ENCODE assay signal across 1 cellular context in the genomic region with DNA sequence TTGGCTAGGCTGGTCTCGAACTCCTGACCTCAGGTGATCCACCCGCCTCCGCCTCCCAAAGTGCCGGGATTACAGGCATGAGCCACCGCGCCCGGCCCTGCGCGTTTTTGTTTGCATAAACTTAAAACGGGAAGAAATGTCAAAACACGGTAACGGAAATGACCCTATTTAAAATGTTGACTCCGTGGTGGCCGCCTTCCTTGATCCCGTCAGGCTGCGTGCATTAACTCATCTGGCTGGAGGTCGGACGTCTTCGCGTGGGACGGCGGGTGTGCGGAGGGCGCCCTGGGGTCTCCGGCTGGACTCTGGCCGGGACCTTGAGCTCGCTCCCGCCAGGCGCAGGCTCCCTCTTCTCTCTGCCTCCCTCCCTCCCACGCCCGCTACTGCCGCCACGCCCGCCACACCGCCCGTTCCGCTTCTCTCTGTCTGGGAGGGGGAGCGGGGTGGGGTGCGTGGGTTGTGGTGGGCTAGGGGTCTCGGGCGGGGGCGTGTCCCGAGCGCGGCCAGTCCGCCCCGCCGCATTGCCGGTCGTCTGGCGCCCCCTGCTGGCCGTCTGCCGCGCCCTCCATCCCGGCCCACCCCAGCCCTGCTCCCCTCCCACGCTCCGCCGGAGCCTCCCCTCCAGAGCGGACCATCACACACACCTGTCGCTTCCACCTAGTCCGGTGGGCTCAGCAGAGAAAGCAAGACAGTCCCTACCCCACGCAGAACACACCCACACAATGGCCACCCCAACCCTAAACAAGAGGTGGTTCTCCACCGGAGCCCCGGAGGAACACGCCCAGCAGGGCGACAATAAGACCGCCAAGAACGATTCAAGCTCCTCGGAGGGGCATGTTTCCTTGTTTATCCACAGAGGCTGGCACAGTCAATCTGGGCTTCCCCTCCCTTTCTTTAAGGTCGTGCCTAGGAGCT.
TF ChIP-seq lines count a peak whose summit lies in the region.

No MANE protein-coding gene starts in this region.

TF ChIP-seq in HepG2, 621 proteins besides CTCF, POLR2A, EP300 and RAD21 (continued from another document and continues in another):
- TF ChIP-seq, protein P1, sequence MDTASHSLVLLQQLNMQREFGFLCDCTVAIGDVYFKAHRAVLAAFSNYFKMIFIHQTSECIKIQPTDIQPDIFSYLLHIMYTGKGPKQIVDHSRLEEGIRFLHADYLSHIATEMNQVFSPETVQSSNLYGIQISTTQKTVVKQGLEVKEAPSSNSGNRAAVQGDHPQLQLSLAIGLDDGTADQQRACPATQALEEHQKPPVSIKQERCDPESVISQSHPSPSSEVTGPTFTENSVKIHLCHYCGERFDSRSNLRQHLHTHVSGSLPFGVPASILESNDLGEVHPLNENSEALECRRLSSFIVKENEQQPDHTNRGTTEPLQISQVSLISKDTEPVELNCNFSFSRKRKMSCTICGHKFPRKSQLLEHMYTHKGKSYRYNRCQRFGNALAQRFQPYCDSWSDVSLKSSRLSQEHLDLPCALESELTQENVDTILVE (CRISPR knock-in tag; IDR thresholded peaks at IDR 0.05), result no peak
- TF ChIP-seq, protein P2, sequence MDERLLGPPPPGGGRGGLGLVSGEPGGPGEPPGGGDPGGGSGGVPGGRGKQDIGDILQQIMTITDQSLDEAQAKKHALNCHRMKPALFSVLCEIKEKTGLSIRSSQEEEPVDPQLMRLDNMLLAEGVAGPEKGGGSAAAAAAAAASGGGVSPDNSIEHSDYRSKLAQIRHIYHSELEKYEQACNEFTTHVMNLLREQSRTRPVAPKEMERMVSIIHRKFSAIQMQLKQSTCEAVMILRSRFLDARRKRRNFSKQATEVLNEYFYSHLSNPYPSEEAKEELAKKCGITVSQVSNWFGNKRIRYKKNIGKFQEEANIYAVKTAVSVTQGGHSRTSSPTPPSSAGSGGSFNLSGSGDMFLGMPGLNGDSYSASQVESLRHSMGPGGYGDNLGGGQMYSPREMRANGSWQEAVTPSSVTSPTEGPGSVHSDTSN (CRISPR knock-in tag; IDR thresholded peaks at IDR 0.05), result no peak
- TF ChIP-seq, protein P3, sequence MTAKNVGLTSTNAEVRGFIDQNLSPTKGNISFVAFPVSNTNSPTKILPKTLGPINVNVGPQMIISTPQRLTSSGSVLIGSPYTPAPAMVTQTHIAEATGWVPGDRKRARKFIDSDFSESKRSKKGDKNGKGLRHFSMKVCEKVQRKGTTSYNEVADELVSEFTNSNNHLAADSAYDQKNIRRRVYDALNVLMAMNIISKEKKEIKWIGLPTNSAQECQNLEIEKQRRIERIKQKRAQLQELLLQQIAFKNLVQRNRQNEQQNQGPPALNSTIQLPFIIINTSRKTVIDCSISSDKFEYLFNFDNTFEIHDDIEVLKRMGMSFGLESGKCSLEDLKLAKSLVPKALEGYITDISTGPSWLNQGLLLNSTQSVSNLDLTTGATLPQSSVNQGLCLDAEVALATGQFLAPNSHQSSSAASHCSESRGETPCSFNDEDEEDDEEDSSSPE (CRISPR knock-in tag; IDR thresholded peaks at IDR 0.05), result peak; percentile 49; the same call in 1 of the 2 replicates
- no peak; the same call in 1 of the 2 replicates for TF ChIP-seq PITX1 (CRISPR knock-in tag; IDR thresholded peaks at IDR 0.05)
- no peak for TF ChIP-seq ZNF644 (CRISPR knock-in tag; IDR thresholded peaks at IDR 0.05; ENCODE audit: low read depth)
- TF ChIP-seq, protein P4, sequence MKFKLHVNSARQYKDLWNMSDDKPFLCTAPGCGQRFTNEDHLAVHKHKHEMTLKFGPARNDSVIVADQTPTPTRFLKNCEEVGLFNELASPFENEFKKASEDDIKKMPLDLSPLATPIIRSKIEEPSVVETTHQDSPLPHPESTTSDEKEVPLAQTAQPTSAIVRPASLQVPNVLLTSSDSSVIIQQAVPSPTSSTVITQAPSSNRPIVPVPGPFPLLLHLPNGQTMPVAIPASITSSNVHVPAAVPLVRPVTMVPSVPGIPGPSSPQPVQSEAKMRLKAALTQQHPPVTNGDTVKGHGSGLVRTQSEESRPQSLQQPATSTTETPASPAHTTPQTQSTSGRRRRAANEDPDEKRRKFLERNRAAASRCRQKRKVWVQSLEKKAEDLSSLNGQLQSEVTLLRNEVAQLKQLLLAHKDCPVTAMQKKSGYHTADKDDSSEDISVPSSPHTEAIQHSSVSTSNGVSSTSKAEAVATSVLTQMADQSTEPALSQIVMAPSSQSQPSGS (CRISPR knock-in tag; IDR thresholded peaks at IDR 0.05), result no peak; the same call in 1 of the 2 replicates
- TF ChIP-seq SOX5 (CRISPR knock-in tag; IDR thresholded peaks at IDR 0.05; ENCODE audit: borderline replicate concordance), result no peak
- no peak for TF ChIP-seq SUZ12 (IDR thresholded peaks at IDR 0.05; ENCODE audit: low read depth, low read length)
- no peak for TF ChIP-seq ZNF615 (CRISPR knock-in tag; IDR thresholded peaks at IDR 0.05; ENCODE audit: borderline replicate concordance)
- TF ChIP-seq KMT2A (CRISPR knock-in tag; IDR thresholded peaks at IDR 0.05), result no peak
- no peak for TF ChIP-seq TCF7 (IDR thresholded peaks at IDR 0.05; ENCODE audit: low read depth)
- TF ChIP-seq, protein P5, sequence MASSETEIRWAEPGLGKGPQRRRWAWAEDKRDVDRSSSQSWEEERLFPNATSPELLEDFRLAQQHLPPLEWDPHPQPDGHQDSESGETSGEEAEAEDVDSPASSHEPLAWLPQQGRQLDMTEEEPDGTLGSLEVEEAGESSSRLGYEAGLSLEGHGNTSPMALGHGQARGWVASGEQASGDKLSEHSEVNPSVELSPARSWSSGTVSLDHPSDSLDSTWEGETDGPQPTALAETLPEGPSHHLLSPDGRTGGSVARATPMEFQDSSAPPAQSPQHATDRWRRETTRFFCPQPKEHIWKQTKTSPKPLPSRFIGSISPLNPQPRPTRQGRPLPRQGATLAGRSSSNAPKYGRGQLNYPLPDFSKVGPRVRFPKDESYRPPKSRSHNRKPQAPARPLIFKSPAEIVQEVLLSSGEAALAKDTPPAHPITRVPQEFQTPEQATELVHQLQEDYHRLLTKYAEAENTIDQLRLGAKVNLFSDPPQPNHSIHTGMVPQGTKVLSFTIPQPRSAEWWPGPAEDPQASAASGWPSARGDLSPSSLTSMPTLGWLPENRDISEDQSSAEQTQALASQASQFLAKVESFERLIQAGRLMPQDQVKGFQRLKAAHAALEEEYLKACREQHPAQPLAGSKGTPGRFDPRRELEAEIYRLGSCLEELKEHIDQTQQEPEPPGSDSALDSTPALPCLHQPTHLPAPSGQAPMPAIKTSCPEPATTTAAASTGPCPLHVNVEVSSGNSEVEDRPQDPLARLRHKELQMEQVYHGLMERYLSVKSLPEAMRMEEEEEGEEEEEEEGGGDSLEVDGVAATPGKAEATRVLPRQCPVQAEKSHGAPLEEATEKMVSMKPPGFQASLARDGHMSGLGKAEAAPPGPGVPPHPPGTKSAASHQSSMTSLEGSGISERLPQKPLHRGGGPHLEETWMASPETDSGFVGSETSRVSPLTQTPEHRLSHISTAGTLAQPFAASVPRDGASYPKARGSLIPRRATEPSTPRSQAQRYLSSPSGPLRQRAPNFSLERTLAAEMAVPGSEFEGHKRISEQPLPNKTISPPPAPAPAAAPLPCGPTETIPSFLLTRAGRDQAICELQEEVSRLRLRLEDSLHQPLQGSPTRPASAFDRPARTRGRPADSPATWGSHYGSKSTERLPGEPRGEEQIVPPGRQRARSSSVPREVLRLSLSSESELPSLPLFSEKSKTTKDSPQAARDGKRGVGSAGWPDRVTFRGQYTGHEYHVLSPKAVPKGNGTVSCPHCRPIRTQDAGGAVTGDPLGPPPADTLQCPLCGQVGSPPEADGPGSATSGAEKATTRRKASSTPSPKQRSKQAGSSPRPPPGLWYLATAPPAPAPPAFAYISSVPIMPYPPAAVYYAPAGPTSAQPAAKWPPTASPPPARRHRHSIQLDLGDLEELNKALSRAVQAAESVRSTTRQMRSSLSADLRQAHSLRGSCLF (CRISPR knock-in tag; IDR thresholded peaks at IDR 0.05; ENCODE audit: borderline replicate concordance), result no peak
- 0 out of 2 replicates have a peak, but pooled peaks have one; percentile 26 for TF ChIP-seq KAT7 (CRISPR knock-in tag; IDR thresholded peaks at IDR 0.05; ENCODE audit: borderline replicate concordance)
- TF ChIP-seq, protein P6, sequence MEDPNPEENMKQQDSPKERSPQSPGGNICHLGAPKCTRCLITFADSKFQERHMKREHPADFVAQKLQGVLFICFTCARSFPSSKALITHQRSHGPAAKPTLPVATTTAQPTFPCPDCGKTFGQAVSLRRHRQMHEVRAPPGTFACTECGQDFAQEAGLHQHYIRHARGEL (CRISPR knock-in tag; IDR thresholded peaks at IDR 0.05), result no peak
- TF ChIP-seq, protein P7, sequence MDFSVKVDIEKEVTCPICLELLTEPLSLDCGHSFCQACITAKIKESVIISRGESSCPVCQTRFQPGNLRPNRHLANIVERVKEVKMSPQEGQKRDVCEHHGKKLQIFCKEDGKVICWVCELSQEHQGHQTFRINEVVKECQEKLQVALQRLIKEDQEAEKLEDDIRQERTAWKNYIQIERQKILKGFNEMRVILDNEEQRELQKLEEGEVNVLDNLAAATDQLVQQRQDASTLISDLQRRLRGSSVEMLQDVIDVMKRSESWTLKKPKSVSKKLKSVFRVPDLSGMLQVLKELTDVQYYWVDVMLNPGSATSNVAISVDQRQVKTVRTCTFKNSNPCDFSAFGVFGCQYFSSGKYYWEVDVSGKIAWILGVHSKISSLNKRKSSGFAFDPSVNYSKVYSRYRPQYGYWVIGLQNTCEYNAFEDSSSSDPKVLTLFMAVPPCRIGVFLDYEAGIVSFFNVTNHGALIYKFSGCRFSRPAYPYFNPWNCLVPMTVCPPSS (IDR thresholded peaks at IDR 0.05), result no peak
- no peak for TF ChIP-seq ZNF619 (CRISPR knock-in tag; IDR thresholded peaks at IDR 0.05)
- 0 out of 2 replicates have a peak, but pooled peaks have one; percentile 16 for TF ChIP-seq ATF7-NPFF (CRISPR knock-in tag; IDR thresholded peaks at IDR 0.05; ENCODE audit: low read depth)
- TF ChIP-seq, protein P8, sequence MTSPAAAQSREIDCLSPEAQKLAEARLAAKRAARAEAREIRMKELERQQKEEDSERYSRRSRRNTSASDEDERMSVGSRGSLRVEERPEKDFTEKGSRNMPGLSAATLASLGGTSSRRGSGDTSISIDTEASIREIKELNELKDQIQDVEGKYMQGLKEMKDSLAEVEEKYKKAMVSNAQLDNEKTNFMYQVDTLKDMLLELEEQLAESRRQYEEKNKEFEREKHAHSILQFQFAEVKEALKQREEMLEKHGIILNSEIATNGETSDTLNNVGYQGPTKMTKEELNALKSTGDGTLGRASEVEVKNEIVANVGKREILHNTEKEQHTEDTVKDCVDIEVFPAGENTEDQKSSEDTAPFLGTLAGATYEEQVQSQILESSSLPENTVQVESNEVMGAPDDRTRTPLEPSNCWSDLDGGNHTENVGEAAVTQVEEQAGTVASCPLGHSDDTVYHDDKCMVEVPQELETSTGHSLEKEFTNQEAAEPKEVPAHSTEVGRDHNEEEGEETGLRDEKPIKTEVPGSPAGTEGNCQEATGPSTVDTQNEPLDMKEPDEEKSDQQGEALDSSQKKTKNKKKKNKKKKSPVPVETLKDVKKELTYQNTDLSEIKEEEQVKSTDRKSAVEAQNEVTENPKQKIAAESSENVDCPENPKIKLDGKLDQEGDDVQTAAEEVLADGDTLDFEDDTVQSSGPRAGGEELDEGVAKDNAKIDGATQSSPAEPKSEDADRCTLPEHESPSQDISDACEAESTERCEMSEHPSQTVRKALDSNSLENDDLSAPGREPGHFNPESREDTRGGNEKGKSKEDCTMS (CRISPR knock-in tag; conservative IDR thresholded peaks at IDR 0.05), result no peak
- TF ChIP-seq MBNL3 (CRISPR knock-in tag; conservative IDR thresholded peaks at IDR 0.05), result no peak
- no peak for TF ChIP-seq ATAD3A (CRISPR knock-in tag; IDR thresholded peaks at IDR 0.05)
- TF ChIP-seq NFKB2 (CRISPR knock-in tag; IDR thresholded peaks at IDR 0.05; ENCODE audit: borderline replicate concordance), result no peak
- TF ChIP-seq, protein P9, sequence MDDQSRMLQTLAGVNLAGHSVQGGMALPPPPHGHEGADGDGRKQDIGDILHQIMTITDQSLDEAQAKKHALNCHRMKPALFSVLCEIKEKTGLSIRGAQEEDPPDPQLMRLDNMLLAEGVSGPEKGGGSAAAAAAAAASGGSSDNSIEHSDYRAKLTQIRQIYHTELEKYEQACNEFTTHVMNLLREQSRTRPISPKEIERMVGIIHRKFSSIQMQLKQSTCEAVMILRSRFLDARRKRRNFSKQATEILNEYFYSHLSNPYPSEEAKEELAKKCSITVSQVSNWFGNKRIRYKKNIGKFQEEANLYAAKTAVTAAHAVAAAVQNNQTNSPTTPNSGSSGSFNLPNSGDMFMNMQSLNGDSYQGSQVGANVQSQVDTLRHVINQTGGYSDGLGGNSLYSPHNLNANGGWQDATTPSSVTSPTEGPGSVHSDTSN (CRISPR knock-in tag; IDR thresholded peaks at IDR 0.05; ENCODE audit: borderline replicate concordance), result no peak
- no peak for TF ChIP-seq ZFP37 (CRISPR knock-in tag; IDR thresholded peaks at IDR 0.05; ENCODE audit: borderline replicate concordance)
- TF ChIP-seq ZFY (CRISPR knock-in tag; IDR thresholded peaks at IDR 0.05), result no peak
- TF ChIP-seq, protein P10, sequence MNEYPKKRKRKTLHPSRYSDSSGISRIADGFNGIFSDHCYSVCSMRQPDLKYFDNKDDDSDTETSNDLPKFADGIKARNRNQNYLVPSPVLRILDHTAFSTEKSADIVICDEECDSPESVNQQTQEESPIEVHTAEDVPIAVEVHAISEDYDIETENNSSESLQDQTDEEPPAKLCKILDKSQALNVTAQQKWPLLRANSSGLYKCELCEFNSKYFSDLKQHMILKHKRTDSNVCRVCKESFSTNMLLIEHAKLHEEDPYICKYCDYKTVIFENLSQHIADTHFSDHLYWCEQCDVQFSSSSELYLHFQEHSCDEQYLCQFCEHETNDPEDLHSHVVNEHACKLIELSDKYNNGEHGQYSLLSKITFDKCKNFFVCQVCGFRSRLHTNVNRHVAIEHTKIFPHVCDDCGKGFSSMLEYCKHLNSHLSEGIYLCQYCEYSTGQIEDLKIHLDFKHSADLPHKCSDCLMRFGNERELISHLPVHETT (CRISPR knock-in tag; conservative IDR thresholded peaks at IDR 0.05), result no peak
- TF ChIP-seq EEA1 (CRISPR knock-in tag; IDR thresholded peaks at IDR 0.05; ENCODE audit: borderline replicate concordance), result no peak
- peak; percentile 50; the same call in 1 of the 2 replicates for TF ChIP-seq TARDBP (CRISPR knock-in tag; IDR thresholded peaks at IDR 0.05)
- no peak for TF ChIP-seq ZNF329 (CRISPR knock-in tag; IDR thresholded peaks at IDR 0.05; ENCODE audit: low read depth)
- TF ChIP-seq JUN (CRISPR knock-in tag; IDR thresholded peaks at IDR 0.05), result no peak
- TF ChIP-seq, protein P11, sequence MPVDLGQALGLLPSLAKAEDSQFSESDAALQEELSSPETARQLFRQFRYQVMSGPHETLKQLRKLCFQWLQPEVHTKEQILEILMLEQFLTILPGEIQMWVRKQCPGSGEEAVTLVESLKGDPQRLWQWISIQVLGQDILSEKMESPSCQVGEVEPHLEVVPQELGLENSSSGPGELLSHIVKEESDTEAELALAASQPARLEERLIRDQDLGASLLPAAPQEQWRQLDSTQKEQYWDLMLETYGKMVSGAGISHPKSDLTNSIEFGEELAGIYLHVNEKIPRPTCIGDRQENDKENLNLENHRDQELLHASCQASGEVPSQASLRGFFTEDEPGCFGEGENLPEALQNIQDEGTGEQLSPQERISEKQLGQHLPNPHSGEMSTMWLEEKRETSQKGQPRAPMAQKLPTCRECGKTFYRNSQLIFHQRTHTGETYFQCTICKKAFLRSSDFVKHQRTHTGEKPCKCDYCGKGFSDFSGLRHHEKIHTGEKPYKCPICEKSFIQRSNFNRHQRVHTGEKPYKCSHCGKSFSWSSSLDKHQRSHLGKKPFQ (CRISPR knock-in tag; IDR thresholded peaks at IDR 0.05; ENCODE audit: insufficient replicate concordance), result no peak
- TF ChIP-seq ZNF430 (CRISPR knock-in tag; IDR thresholded peaks at IDR 0.05), result peak; percentile 20; the same call in 1 of the 2 replicates
- TF ChIP-seq ISL2 (CRISPR knock-in tag; IDR thresholded peaks at IDR 0.05), result 0 out of 2 replicates have a peak, but pooled peaks have one; percentile 23
- TF ChIP-seq ERF (CRISPR knock-in tag; IDR thresholded peaks at IDR 0.05), result no peak
- TF ChIP-seq RFXANK (CRISPR knock-in tag; IDR thresholded peaks at IDR 0.05), result no peak
- no peak for TF ChIP-seq TBL1XR1 (IDR thresholded peaks at IDR 0.05; ENCODE audit: borderline replicate concordance, low read length, partially characterized antibody)
- TF ChIP-seq ZEB1 (IDR thresholded peaks at IDR 0.05; ENCODE audit: insufficient replicate concordance, low read depth), result no peak
- peak; percentile 29; the same call in 1 of the 2 replicates for TF ChIP-seq ZBTB20 (CRISPR knock-in tag; IDR thresholded peaks at IDR 0.05; ENCODE audit: borderline replicate concordance, low read depth)
